In the genomic region with DNA sequence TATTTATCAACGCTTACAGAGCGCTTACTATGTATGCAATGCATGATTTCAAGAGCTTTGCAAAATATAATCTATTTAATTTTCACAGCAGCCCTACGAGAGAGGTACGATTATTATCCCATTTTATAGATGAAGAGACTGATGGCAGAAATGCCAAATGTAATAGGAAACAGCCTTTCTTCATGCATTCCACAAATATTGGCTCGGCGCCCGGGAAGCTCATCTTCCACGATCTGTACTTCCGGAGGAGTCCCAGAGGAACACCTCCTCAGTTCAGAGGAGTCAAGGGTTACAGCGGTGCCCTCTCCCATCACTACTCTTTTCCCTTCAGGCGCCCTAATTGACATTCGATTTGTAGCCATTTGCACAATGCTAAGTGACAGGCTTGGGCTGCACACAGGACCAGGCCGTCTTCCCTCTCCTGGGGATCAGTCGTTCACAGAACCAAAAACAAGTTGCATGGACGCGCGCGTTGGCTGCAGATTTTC, we compare ENCODE assay signal across 8 cellular contexts. TPM values are rescaled to one million over a fixed set of nuclear protein-coding genes. Genes with fewer than 3 reads are reported as not detected.
DNase-seq lines count a peak whose midpoint lies in the region; ATAC-seq, FAIRE-seq and TF ChIP-seq lines count a peak whose summit lies in the region.

No MANE protein-coding gene starts in this region.

- peaks cover 4% of the 10 kb centered on the region; the same call in 1 of the 2 replicates for H3K79me1 ChIP-seq in H1 (ENCODE audit: low read depth, low read length)

- H3K9ac ChIP-seq in H1 (replicated peaks in 1 of 4; ENCODE audit: extremely low read depth in 1 of 4, low read depth in 3 of 4, low read length in 3 of 4) = peak overlapping the region in 3 of 4 experiments; percentile 67 to 87 (median 72); a peak in 6 of 7 replicates

- peak overlapping the region; percentile 99 for H4K91ac ChIP-seq in H1 (replicated peaks; ENCODE audit: insufficient read length, low read length)

- H3K36me3 ChIP-seq in CD8-positive, alpha-beta memory T cell (ENCODE audit: insufficient read depth, low read length) = no peaks in the 10 kb centered on the region
- H3K36me3 ChIP-seq in Panc1 (ENCODE audit: control insufficient read depth, insufficient read depth, low read length) (peaks cover 3% of the 10 kb centered on the region; the same call in 1 of the 2 replicates), H1 (ENCODE audit: control insufficient read depth in 2 of 4, insufficient read depth in 4 of 4, low read length in 3 of 4) (no peaks in the 10 kb centered on the region), small intestine (ENCODE audit: control insufficient read depth in 2 of 2, insufficient read depth in 2 of 2, low read length in 2 of 2) (no peaks in the 10 kb centered on the region)

- peak overlapping the region; percentile 60 for H3K56ac ChIP-seq in H1 (replicated peaks; ENCODE audit: insufficient read length, low read depth, low read length)

- H2AFZ ChIP-seq in H1 (ENCODE audit: low read length) = no peak overlapping the region

- TF ChIP-seq CTCF in Panc1 (IDR thresholded peaks at IDR 0.05) (no peak), H1 (IDR thresholded peaks at IDR 0.05; ENCODE audit: control extremely low read depth in 1 of 3, insufficient read depth in 1 of 3, low read depth in 1 of 3, low read length in 3 of 3) (no peak)

- peaks cover 8 to 12% of the 10 kb centered on the region in 2 experiments for H4K20me1 ChIP-seq in H1 (replicated peaks in 1 of 2; ENCODE audit: control insufficient read depth in 1 of 2, insufficient read depth in 2 of 2, low read length in 2 of 2)

- no peak for FAIRE-seq in H1 (lab: Jason Lieb, UNC)
- FAIRE-seq in small intestine (lab: Jason Lieb, UNC) = no peak

- CTCF ChIA-PET in CD8-positive, alpha-beta memory T cell (lab: Charles Lee) = interaction anchor here (1.3 to 8.1 kb wide), 3 partner anchors 12 to 153 kb away, joined by 4 to 50 read pairs (median 6); no protein-coding TSS in a partner anchor
- CTCF ChIA-PET in Panc1 (lab: Charles Lee) = no interaction called here
- CTCF ChIA-PET in H1 (lab: Charles Lee; ENCODE audit: partially characterized antibody) = interaction anchor here (0.6 to 1.6 kb wide), 6 partner anchors 108 to 266 kb away, joined by 3 to 5 read pairs (median 4); no protein-coding TSS in a partner anchor

- TSS peak; percentile 95 for BruUV-seq in Panc1 (replicated peaks; lab: Mats Ljungman, UMichigan)

- H3K4me2 ChIP-seq in H1 (ENCODE audit: insufficient read depth in 1 of 2, low read depth in 2 of 2, low read length in 2 of 2) = peak overlapping the region; percentile 92 to 99

- H3K23ac ChIP-seq in H1 (ENCODE audit: insufficient read length) = no peak overlapping the region

- H3K4me3 ChIP-seq in CD8-positive, alpha-beta memory T cell (ENCODE audit: low read length) = peak overlapping the region; percentile 75
- H3K4me3 ChIP-seq in Panc1 (ENCODE audit: low read depth in 2 of 2, low read length in 2 of 2) = peak overlapping the region; percentile 70 to 73
- H3K4me3 ChIP-seq in H1 (ENCODE audit: extremely low read depth in 1 of 4, insufficient read depth in 2 of 4, low read depth in 3 of 4, low read length in 4 of 4) = peak overlapping the region; percentile 45 to 88 (median 80)
- no peak overlapping the region for H3K4me3 ChIP-seq in small intestine (ENCODE audit: low read depth in 1 of 2, low read length in 2 of 2)

- TF ChIP-seq RAD21 in H1 (IDR thresholded peaks at IDR 0.05 in 1 of 2, conservative IDR thresholded peaks at IDR 0.05 in 1 of 2; ENCODE audit: low read depth in 2 of 2, low read length in 2 of 2) = no peak

- 13% methylated on average over 18 of the region's 18 CpGs; no CpG with 5 or more reads in 1 of the 2 experiments for WGBS in H1 (ENCODE audit: extremely low coverage in 1 of 2, insufficient coverage in 1 of 2, insufficient read length in 1 of 2, insufficient replicate concordance in 2 of 2, low coverage in 1 of 2, low lambda C conversion rate in 2 of 2, missing lambda C conversion rate in 1 of 2), 2 experiments
- 14 to 20% (median 16%) methylated on average over 18 of the region's 18 CpGs for WGBS in small intestine, 3 donors

- H2BK120ac ChIP-seq in H1 (replicated peaks; ENCODE audit: low read depth, low read length) = peak overlapping the region; percentile 15

- peak overlapping the region; percentile 99 for H4K5ac ChIP-seq in H1 (ENCODE audit: insufficient read length, low read depth, low read length)

- intact Hi-C loops in Panc1 (cut with micrococcal nuclease; ENCODE audit: unreplicated experiment) = loop anchor here (10.0 kb wide), 1 partner anchor 65 kb away; no protein-coding TSS in a partner anchor

- TF ChIP-seq POLR2A in H1 (IDR thresholded peaks at IDR 0.05; ENCODE audit: control extremely low read depth in 1 of 2, low read depth in 2 of 2, low read length in 2 of 2) = peak; percentile 21 to 86

- H3K23me2 ChIP-seq in H1 (ENCODE audit: low read depth, low read length) = peaks cover 22% of the 10 kb centered on the region

- no peaks in the 10 kb centered on the region for H3K9me3 Mint-ChIP-seq in CD8-positive, alpha-beta memory T cell
- H3K9me3 Mint-ChIP-seq in naive B cell = peaks cover 0 to 5% (median 1%) of the 10 kb centered on the region in 7 donors

- no peak overlapping the region for H3K27ac ChIP-seq in CD8-positive, alpha-beta memory T cell (ENCODE audit: low read depth, low read length)
- H3K27ac ChIP-seq in Panc1 (ENCODE audit: low read length) (peak overlapping the region; percentile 82), H1 (ENCODE audit: low read depth, low read length) (peak overlapping the region; percentile 85), small intestine (ENCODE audit: low read depth in 1 of 2, low read length in 1 of 2) (peak overlapping the region in 1 of 2 donors; percentile 81)

- DNase-seq in CD8-positive, alpha-beta memory T cell = peak in 1 of 5 donors; percentile 21
- no peak for DNase-seq in Panc1 (ENCODE audit: low read depth, low spot score)
- DNase-seq in H1 (ENCODE audit: low read depth in 1 of 2, low spot score in 2 of 2) = no peak
- no peak for DNase-seq in naive B cell
- DNase-seq in small intestine = no peak
- no peak for DNase-seq in A172 (ENCODE audit: low spot score)

- H3K4ac ChIP-seq in H1 (replicated peaks; ENCODE audit: insufficient read length, low read depth, low read length) = peak overlapping the region; percentile 96

- H3K14ac ChIP-seq in H1 (ENCODE audit: insufficient read length) = no peak overlapping the region

- no peak overlapping the region for H2BK15ac ChIP-seq in H1 (ENCODE audit: low read length)

- peak overlapping the region; percentile 98 for H3K18ac ChIP-seq in H1 (ENCODE audit: extremely low read depth, low read length)

- peak overlapping the region; percentile 96 for H2BK5ac ChIP-seq in H1 (ENCODE audit: low read depth, low read length)

- peaks cover 23 to 38% of the 10 kb centered on the region in 2 experiments for H3K79me2 ChIP-seq in H1 (ENCODE audit: control insufficient read depth in 1 of 2, insufficient read depth in 2 of 2, low read length in 2 of 2)

- H3K27me3 Mint-ChIP-seq in CD8-positive, alpha-beta memory T cell = peaks cover 0 to 2% of the 10 kb centered on the region in 2 donors
- H3K27me3 Mint-ChIP-seq in naive B cell = no peaks in the 10 kb centered on the region

- peaks cover 0 to 6% (median 0%) of the 10 kb centered on the region in 3 donors for H3K36me3 Mint-ChIP-seq in CD8-positive, alpha-beta memory T cell
- no peaks in the 10 kb centered on the region for H3K36me3 Mint-ChIP-seq in naive B cell

- peak; percentile 3 for ATAC-seq in HG03097 (IDR thresholded peaks at IDR 0.05; ENCODE audit: low FRiP score, unreplicated experiment)
- ATAC-seq in Panc1 = peak; percentile 4; the same call in 1 of the 2 replicates
- ATAC-seq in naive B cell (ENCODE audit: low read depth in 2 of 2) = no peak
- no peak for ATAC-seq in GM19463 (IDR thresholded peaks at IDR 0.05; ENCODE audit: unreplicated experiment)

- peak overlapping the region; percentile 92; the same call in 1 of the 2 replicates for H4K8ac ChIP-seq in H1 (ENCODE audit: extremely low read depth, insufficient read depth, low read length)

- no peaks in the 10 kb centered on the region for H3K9me3 ChIP-seq in CD8-positive, alpha-beta memory T cell (ENCODE audit: low read length)
- no peaks in the 10 kb centered on the region for H3K9me3 ChIP-seq in Panc1 (ENCODE audit: control insufficient read depth, insufficient read depth, low read depth, low read length)
- no peaks in the 10 kb centered on the region for H3K9me3 ChIP-seq in H1 (ENCODE audit: insufficient read depth in 2 of 2, low read depth in 1 of 2, low read length in 1 of 2)
- no peaks in the 10 kb centered on the region for H3K9me3 ChIP-seq in small intestine (ENCODE audit: control insufficient read depth, low read depth)

- peak overlapping the region; percentile 96 for H2BK12ac ChIP-seq in H1 (ENCODE audit: low read depth, low read length)

- H3K4me1 Mint-ChIP-seq in CD8-positive, alpha-beta memory T cell = peaks cover 17 to 22% (median 19%) of the 10 kb centered on the region in 3 donors
- peaks cover 17 to 26% (median 18%) of the 10 kb centered on the region in 3 donors for H3K4me1 Mint-ChIP-seq in naive B cell

- peaks cover 47% of the 10 kb centered on the region for H3K4me1 ChIP-seq in CD8-positive, alpha-beta memory T cell (ENCODE audit: insufficient read depth, low read length)
- H3K4me1 ChIP-seq in Panc1 (ENCODE audit: control insufficient read depth, insufficient read depth, low read length) (peaks cover 21% of the 10 kb centered on the region), H1 (replicated peaks in 1 of 4; ENCODE audit: control insufficient read depth in 3 of 4, insufficient read depth in 4 of 4, low read length in 3 of 4) (peaks cover 4 to 12% (median 8%) of the 10 kb centered on the region in 4 experiments), small intestine (ENCODE audit: control insufficient read depth in 2 of 2, insufficient read depth in 1 of 2, low read depth in 1 of 2, low read length in 1 of 2) (peaks cover 3 to 25% of the 10 kb centered on the region in 2 donors)

- no peak overlapping the region for H2BK20ac ChIP-seq in H1 (ENCODE audit: low read length)

- no peak for TF ChIP-seq EP300 in H1 (IDR thresholded peaks at IDR 0.05; ENCODE audit: borderline replicate concordance in 1 of 2, low read depth in 2 of 2, low read length in 2 of 2)

- H2AK5ac ChIP-seq in H1 (ENCODE audit: low read depth, low read length) = no peak overlapping the region

- H3K27ac Mint-ChIP-seq in CD8-positive, alpha-beta memory T cell = peak overlapping the region in 7 of 8 donors; percentile 87 to 98 (median 97)
- H3K27ac Mint-ChIP-seq in naive B cell = peak overlapping the region; percentile 77 to 97 (median 94)

- H3K4me3 Mint-ChIP-seq in CD8-positive, alpha-beta memory T cell = peak overlapping the region; percentile 90 to 99 (median 95)
- H3K4me3 Mint-ChIP-seq in naive B cell = peak overlapping the region in 7 of 8 donors; percentile 88 to 99 (median 96)

- in situ Hi-C loops in Panc1 (cut with HindIII; ENCODE audit: low pct_unique_long_range_greater_than_20kb, low sequenced_read_pairs) = no loop called here

- POLR2A ChIA-PET in CD8-positive, alpha-beta memory T cell (lab: Charles Lee) = interaction anchor here (1.0 to 1.8 kb wide), 2 partner anchors 9 to 176 kb away, joined by 3 to 5 read pairs; a partner anchor contains a TSS
- POLR2A ChIA-PET in Panc1 (lab: Charles Lee) = interaction anchor here (0.5 to 0.7 kb wide), 2 partner anchors 60 to 457 kb away, joined by 3 read pairs; no protein-coding TSS in a partner anchor
- POLR2A ChIA-PET in H1 (lab: Charles Lee; ENCODE audit: partially characterized antibody) = interaction anchor here (0.6 to 6.1 kb wide), 19 partner anchors 10 to 203 kb away, joined by 3 to 102 read pairs (median 3); a partner anchor contains a TSS

- H3K27me3 ChIP-seq in CD8-positive, alpha-beta memory T cell (ENCODE audit: insufficient read depth, low read length, poor library complexity, severe bottlenecking) = no peaks in the 10 kb centered on the region
- H3K27me3 ChIP-seq in Panc1 (ENCODE audit: control insufficient read depth, insufficient read depth, low read length) (no peaks in the 10 kb centered on the region), H1 (replicated peaks in 1 of 4; ENCODE audit: control insufficient read depth in 3 of 4, extremely low read depth in 1 of 4, insufficient read depth in 3 of 4, low read length in 3 of 4) (peaks cover 0 to 4% (median 2%) of the 10 kb centered on the region in 4 experiments; a peak in 1 of 7 replicates), small intestine (ENCODE audit: control insufficient read depth in 2 of 2, insufficient read depth in 2 of 2, low read length in 2 of 2) (no peaks in the 10 kb centered on the region)

RNA-seq across cellular contexts. Expression of a gene that starts 1.1 kb away (rescaled TPM):
- total RNA-seq in CD8-positive, alpha-beta memory T cell = 10 to 100 TPM; 26.7 to 27.3 TPM
- polyA plus RNA-seq in CD8-positive, alpha-beta memory T cell = 12.2 TPM
- total RNA-seq in Panc1 (2021; ENCODE audit: unreplicated experiment) = 64.1 TPM
- 33.4 TPM for polyA plus RNA-seq in Panc1 (2012; ENCODE audit: insufficient read length)
- total RNA-seq in H1 (2021; fragmentation: NEBNext Ultra II Directional; extraction: Animal tissue kit (Norgen Biotek cat#: 25700)) = 62.2 and 64.5 TPM in 2 replicates
- 29.7 and 32.0 TPM in 2 replicates for polyA plus RNA-seq in H1 (2011; rRNA removed)
- polyA plus RNA-seq in H1 (2011; cell fraction: cytosol; rRNA removed) = 20.2 TPM
- polyA plus RNA-seq in H1 (2011; cell fraction: nucleus; rRNA removed) = 32.5 TPM
- polyA plus RNA-seq in H1 (2012, experiment 1 of 2) = 30.6 to 36.0 TPM (median 33.4 TPM) in 4 replicates
- polyA plus RNA-seq in H1 (2012, experiment 2 of 2) = 4.1 TPM
- 33.6 TPM for polyA plus RNA-seq in H1 (2013, experiment 1 of 2)
- polyA plus RNA-seq in H1 (2013, experiment 2 of 2) = 30.9 TPM
- polyA minus RNA-seq in H1 (2011; rRNA and poly(A)+ RNA removed) = 60.3 and 66.3 TPM in 2 replicates
- polyA minus RNA-seq in H1 (2011; cell fraction: cytosol; rRNA and poly(A)+ RNA removed) = 34.9 TPM
- 78.8 TPM for polyA minus RNA-seq in H1 (2011; cell fraction: nucleus; rRNA and poly(A)+ RNA removed)
- polyA plus RNA-seq in naive B cell (ENCODE audit: low read depth in 6 of 6) = 1 to 10 TPM in 5 of 6 donors, not detected in 1; 1.6 to 5.9 (median 2.0) TPM
- 10 to 100 TPM; 12.7 to 25.4 (median 13.8) TPM for polyA plus RNA-seq in small intestine
- 11.5 and 14.1 TPM in 2 replicates for total RNA-seq in A172 (2014; rRNA removed; shearing (Covaris generic))

RNA-seq across cellular contexts. Expression of a gene that starts 9.0 kb away (rescaled TPM):
- total RNA-seq in CD8-positive, alpha-beta memory T cell = 100 to 1,000 TPM; 121 TPM
- 74.3 TPM for polyA plus RNA-seq in CD8-positive, alpha-beta memory T cell
- 146 TPM for total RNA-seq in Panc1 (2021; ENCODE audit: unreplicated experiment)
- polyA plus RNA-seq in Panc1 (2012; ENCODE audit: insufficient read length) = 201 TPM
- total RNA-seq in H1 (2021; fragmentation: NEBNext Ultra II Directional; extraction: Animal tissue kit (Norgen Biotek cat#: 25700)) = 195 and 205 TPM in 2 replicates
- 211 and 314 TPM in 2 replicates for polyA plus RNA-seq in H1 (2011; rRNA removed)
- polyA plus RNA-seq in H1 (2011; cell fraction: cytosol; rRNA removed) = 183 TPM
- polyA plus RNA-seq in H1 (2011; cell fraction: nucleus; rRNA removed) = 172 TPM
- polyA plus RNA-seq in H1 (2012, experiment 1 of 2) = 204 to 246 TPM (median 221 TPM) in 4 replicates
- polyA plus RNA-seq in H1 (2012, experiment 2 of 2) = 496 TPM
- polyA plus RNA-seq in H1 (2013, experiment 1 of 2) = 196 TPM
- 195 TPM for polyA plus RNA-seq in H1 (2013, experiment 2 of 2)
- polyA minus RNA-seq in H1 (2011; rRNA and poly(A)+ RNA removed) = 50.4 and 60.7 TPM in 2 replicates
- 76.3 TPM for polyA minus RNA-seq in H1 (2011; cell fraction: cytosol; rRNA and poly(A)+ RNA removed)
- 54.4 TPM for polyA minus RNA-seq in H1 (2011; cell fraction: nucleus; rRNA and poly(A)+ RNA removed)
- polyA plus RNA-seq in naive B cell (ENCODE audit: low read depth in 6 of 6) = 10 to 100 TPM; 54.8 to 67.6 (median 56.7) TPM
- polyA plus RNA-seq in small intestine = 100 to 1,000 TPM; 123 to 164 (median 129) TPM
- 141 and 186 TPM in 2 replicates for total RNA-seq in A172 (2014; rRNA removed; shearing (Covaris generic))

Comparison
In these comparisons a context has a peak if more than half of its experiments do, and no peak if none do; other contexts are left out.
1. H3K4me3 ChIP-seq: peak in CD8-positive, alpha-beta memory T cell (single experiment), Panc1 (2 of 2) and H1 (4 of 4); none in small intestine (0 of 2).
2. ATAC-seq: peak in HG03097 (single experiment) and Panc1 (single experiment); none in naive B cell (0 of 2) and GM19463 (single experiment).